Comparison of ENCODE assay signal across 18 cellular contexts in the genomic region with DNA sequence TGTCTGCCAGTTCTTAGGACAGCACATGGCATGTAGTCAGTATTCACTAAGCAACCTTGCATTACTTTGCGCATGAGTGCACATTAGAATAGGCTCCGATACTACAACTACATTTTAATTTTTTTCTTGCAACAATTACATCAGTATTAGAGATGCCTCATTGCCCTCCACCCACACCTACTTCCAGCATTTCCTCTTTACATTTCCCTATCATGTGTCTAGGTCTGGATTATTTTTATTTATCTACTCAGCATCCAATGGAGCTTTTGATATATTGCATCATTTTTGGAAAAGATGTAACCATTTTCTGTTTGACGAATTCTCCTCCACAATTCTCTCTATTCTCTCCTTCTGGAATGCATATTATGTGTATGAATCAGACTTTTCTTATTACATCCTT.
DNase-seq lines count a peak whose midpoint lies in the region; ATAC-seq and TF ChIP-seq lines count a peak whose summit lies in the region.
"Had no signal": no experiment of that assay in that cellular context is flagged by ENCODE, and none has a peak within 500 bp of the region (broad histone marks: within the 10 kb centered on the region; RNA-seq: fewer than 3 reads in every experiment).

No MANE protein-coding gene starts in this region.

- no peaks in the 10 kb centered on the region for H3K36me3 Mint-ChIP-seq in nephron (ENCODE audit: low read depth)
- H3K36me3 Mint-ChIP-seq: activated naive CD8-positive, alpha-beta T cell treated with anti-CD3 and anti-CD28 coated beads for 36 hours; CD8-positive, alpha-beta memory T cell had no signal

- intact Hi-C loops in PC-3 (cut with micrococcal nuclease): no loop called here

- no peaks in the 10 kb centered on the region for H3K9me3 Mint-ChIP-seq in nephron
- H3K9me3 Mint-ChIP-seq: activated naive CD8-positive, alpha-beta T cell treated with anti-CD3 and anti-CD28 coated beads for 36 hours had no signal

- H3K9me3 ChIP-seq in PC-3 (ENCODE audit: low read length): no peaks in the 10 kb centered on the region

- no peaks in the 10 kb centered on the region for H3F3A ChIP-seq in PC-3 (ENCODE audit: low read length, unreplicated experiment)

- H3K27ac ChIP-seq in ACC112 (ENCODE audit: low read depth, low read length) (peak overlapping the region; percentile 48), PC-3 (ENCODE audit: low read length) (no peak overlapping the region)
- H3K27ac ChIP-seq: parathyroid adenoma, WERI-Rb-1 had no signal

- no peak overlapping the region for H3K4me3 ChIP-seq in ACC112 (ENCODE audit: low read depth, low read length)
- H3K4me3 ChIP-seq in PC-3 (ENCODE audit: low read length): no peak overlapping the region

- no TSS peak for BruUV-seq in PC-3 (replicated peaks; lab: Mats Ljungman, UMichigan)

- H3K4me1 Mint-ChIP-seq in nephron: peaks cover 23% of the 10 kb centered on the region

- peak overlapping the region in 1 of 3 experiments; percentile 93 for H3K27ac Mint-ChIP-seq in nephron
- H3K27ac Mint-ChIP-seq: activated CD8-positive, alpha-beta T cell treated with anti-CD3 and anti-CD28 coated beads, Interleukin-2, amount 10 ng/mL, durations not matched to agents 7 days and 5 days; activated naive CD8-positive, alpha-beta T cell treated with anti-CD3 and anti-CD28 coated beads for 36 hours; activated T-cell treated with anti-CD3 and anti-CD28 coated beads, Interleukin-2, amount 50 U/mL, for 72 hours; CD8-positive, alpha-beta memory T cell had no signal

- ATAC-seq in PC-3: no peak
- ATAC-seq in esophagus mucosa: peak; percentile 42
- ATAC-seq in HG02870 (IDR thresholded peaks at IDR 0.05; ENCODE audit: unreplicated experiment): no peak
- no peak for ATAC-seq in GM18907 (IDR thresholded peaks at IDR 0.05; ENCODE audit: unreplicated experiment)
- no peak for ATAC-seq in left lobe of liver
- ATAC-seq: activated CD8-positive, alpha-beta T cell treated with anti-CD3 and anti-CD28 coated beads, Interleukin-2, amount 10 ng/mL, durations not matched to agents 7 days and 5 days; activated T-cell treated with anti-CD3 and anti-CD28 coated beads, Interleukin-2, amount 50 U/mL, for 72 hours; Right ventricle myocardium inferior; stimulated activated naive CD8-positive, alpha-beta T cell treated with anti-CD3 and anti-CD28 coated beads, Interleukin-15, Interleukin-2, amounts not matched to agents 100 U/mL and 50 U/mL, for 24 hours had no signal

- CTCF ChIA-PET in PC-3 (lab: Charles Lee): no interaction called here

- no peaks in the 10 kb centered on the region for H3K9me2 ChIP-seq in PC-3 (replicated peaks; ENCODE audit: low read length)

- H3K27me3 ChIP-seq in ACC112 (ENCODE audit: insufficient read depth, low read length) (no peaks in the 10 kb centered on the region), PC-3 (ENCODE audit: low read length) (no peaks in the 10 kb centered on the region)

- H4K20me1 ChIP-seq in PC-3 (ENCODE audit: low read length): no peaks in the 10 kb centered on the region

- DNase-seq in PC-3 (peak; percentile 7), left lobe of liver (ENCODE audit: low spot score) (no peak), NCI-H1436 (lab: John Stamatoyannopoulos, UW) (no peak)
- DNase-seq: ACHN; activated CD8-positive, alpha-beta T cell treated with anti-CD3 and anti-CD28 coated beads, Interleukin-2, amount 10 ng/mL, durations not matched to agents 7 days and 5 days; activated naive CD8-positive, alpha-beta T cell treated with anti-CD3 and anti-CD28 coated beads for 36 hours; activated T-cell treated with anti-CD3 and anti-CD28 coated beads, Interleukin-2, amount 50 U/mL, for 72 hours; CD8-positive, alpha-beta memory T cell; NCI-H1105 treated with DMSO at 0.1 percent for 48 hours; stimulated activated naive CD8-positive, alpha-beta T cell treated with anti-CD3 and anti-CD28 coated beads, Interleukin-15, Interleukin-2, amounts not matched to agents 100 U/mL and 50 U/mL, for 24 hours had no signal

- H3K36me3 ChIP-seq in ACC112 (ENCODE audit: insufficient read depth, low read length) (no peaks in the 10 kb centered on the region), PC-3 (ENCODE audit: low read depth, low read length) (no peaks in the 10 kb centered on the region)
- H3K36me3 ChIP-seq: WERI-Rb-1 had no signal

- H3K27me3 Mint-ChIP-seq in nephron (ENCODE audit: low read depth): peaks cover 10% of the 10 kb centered on the region

- H3K9ac ChIP-seq in PC-3 (ENCODE audit: low read length): no peak overlapping the region
- H3K9ac ChIP-seq: parathyroid adenoma had no signal

- no peak for TF ChIP-seq CTCF in PC-3 (conservative IDR thresholded peaks at IDR 0.05; ENCODE audit: low read depth, low read length)
- TF ChIP-seq CTCF in nephron (IDR thresholded peaks at IDR 0.05; ENCODE audit: unreplicated experiment in 3 of 3): no peak

- peak overlapping the region in 2 of 3 experiments; percentile 5 to 26 for H3K4me3 Mint-ChIP-seq in nephron
- H3K4me3 Mint-ChIP-seq: activated CD8-positive, alpha-beta T cell treated with anti-CD3 and anti-CD28 coated beads, Interleukin-2, amount 10 ng/mL, durations not matched to agents 7 days and 5 days; activated naive CD8-positive, alpha-beta T cell treated with anti-CD3 and anti-CD28 coated beads for 36 hours; activated T-cell treated with anti-CD3 and anti-CD28 coated beads, Interleukin-2, amount 50 U/mL, for 72 hours; CD8-positive, alpha-beta memory T cell had no signal

- POLR2A ChIA-PET in PC-3 (lab: Charles Lee; ENCODE audit: unreplicated experiment): no interaction called here

- H3K4me2 ChIP-seq in PC-3 (ENCODE audit: low read length): no peak overlapping the region

- H3K79me2 ChIP-seq in ACC112 (ENCODE audit: control insufficient read depth, insufficient read depth, low read length, unreplicated experiment) (no peaks in the 10 kb centered on the region), PC-3 (ENCODE audit: low read length) (no peaks in the 10 kb centered on the region)
- H3K79me2 ChIP-seq: parathyroid adenoma had no signal

- H3K4me1 ChIP-seq in ACC112 (ENCODE audit: control insufficient read depth, insufficient read depth, low read length, unreplicated experiment): peaks cover 20% of the 10 kb centered on the region
- peaks cover 5% of the 10 kb centered on the region; the same call in 1 of the 2 replicates for H3K4me1 ChIP-seq in PC-3 (ENCODE audit: insufficient read depth, low read length)

- H2AFZ ChIP-seq in ACC112 (ENCODE audit: low read length, unreplicated experiment) (no peak overlapping the region), PC-3 (ENCODE audit: low read length) (no peak overlapping the region)
- H2AFZ ChIP-seq: parathyroid adenoma had no signal
